In the genomic region with DNA sequence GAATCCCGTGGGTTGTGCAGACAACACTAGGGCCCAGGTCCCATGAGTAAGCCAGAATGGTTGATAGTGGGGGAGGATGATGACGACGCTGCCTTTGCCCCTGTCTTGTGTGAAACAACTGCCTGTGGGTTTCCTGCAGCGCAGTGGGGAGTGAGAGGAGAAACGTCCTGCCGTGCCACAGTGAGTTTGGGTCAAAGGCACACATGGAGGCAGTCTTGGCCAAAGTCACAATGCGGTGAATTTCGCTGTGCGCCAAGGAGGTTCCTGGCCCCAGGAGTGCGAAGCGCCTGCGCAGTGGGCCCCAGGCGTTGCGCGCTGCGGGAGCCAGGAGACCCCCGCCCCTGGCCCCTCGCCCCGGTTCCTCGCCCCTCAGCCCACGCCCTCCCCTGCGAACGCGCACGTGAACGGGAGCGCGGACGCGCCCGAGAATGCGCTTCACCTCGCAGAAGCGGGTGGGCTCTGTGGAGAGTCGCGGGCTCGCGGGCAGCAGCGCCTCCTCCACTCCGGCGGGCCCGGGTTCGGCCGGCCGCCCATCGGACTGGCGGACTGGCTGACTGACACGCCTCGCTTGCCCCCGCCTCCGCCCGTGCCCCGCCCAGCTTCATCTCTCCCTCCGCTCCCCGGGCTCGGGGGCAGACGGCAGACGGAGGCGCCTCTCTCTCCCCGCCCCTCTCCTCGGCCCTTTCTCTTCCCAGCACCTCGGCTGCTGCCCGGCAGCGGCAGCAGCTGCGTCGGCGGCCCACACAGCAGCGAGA, we compare ENCODE assay signal across 9 cellular contexts. TPM values are rescaled to one million over a fixed set of nuclear protein-coding genes. Genes with fewer than 3 reads are reported as not detected.
DNase-seq lines count a peak whose midpoint lies in the region; ATAC-seq, FAIRE-seq and TF ChIP-seq lines count a peak whose summit lies in the region.
"Had no signal": no experiment of that assay in that cellular context is flagged by ENCODE, and none has a peak within 500 bp of the region (broad histone marks: within the 10 kb centered on the region; RNA-seq: fewer than 3 reads in every experiment).

Gene NUDT10 (plus strand): TSS at position 635 of the 755 bp plus-strand sequence. CDS start 144 bp downstream, outside the sequence.

- intact Hi-C loops in activated CD4-positive, alpha-beta T cell treated with anti-CD3 and anti-CD28 coated beads for 36 hours (cut with DNase I, micrococcal nuclease): no loop called here

- POLR2A ChIA-PET in activated CD4-positive, alpha-beta T cell treated with anti-CD3 and anti-CD28 coated beads for 36 hours (lab: Charles Lee): no interaction called here
- POLR2A ChIA-PET in H1 (lab: Charles Lee; ENCODE audit: partially characterized antibody): interaction anchor here (1.0 to 1.9 kb wide), 2 partner anchors 64 to 90 kb away, joined by 3 to 6 read pairs; no protein-coding TSS in a partner anchor

- CTCF ChIA-PET in activated CD4-positive, alpha-beta T cell treated with anti-CD3 and anti-CD28 coated beads for 36 hours (lab: Charles Lee): interaction anchor here (1.4 kb wide), 1 partner anchor 89 kb away, joined by 4 read pairs; no protein-coding TSS in a partner anchor
- CTCF ChIA-PET in H1 (lab: Charles Lee; ENCODE audit: partially characterized antibody): no interaction called here

- no peak within 1 kb of the TSS; the same call in 1 of the 2 replicates for H3K27ac ChIP-seq in H1 (ENCODE audit: low read depth, low read length)
- H3K27ac ChIP-seq in mesodermal cell (ENCODE audit: low read depth, low read length, severe bottlenecking): no peak within 1 kb of the TSS
- H3K27ac ChIP-seq: BLaER1 treated with 17β-estradiol and CSF1 and Interleukin-3, amounts not matched to agents 10 nM and 100 nM had no signal

- TF ChIP-seq RAD21 in H1 (IDR thresholded peaks at IDR 0.05 in 1 of 2, conservative IDR thresholded peaks at IDR 0.05 in 1 of 2; ENCODE audit: low read depth in 2 of 2, low read length in 2 of 2): no peak

- H3K27me3 ChIP-seq in H1 (replicated peaks in 1 of 4; ENCODE audit: control insufficient read depth in 3 of 4, extremely low read depth in 1 of 4, insufficient read depth in 3 of 4, low read length in 3 of 4): no peaks in the 10 kb centered on the region; a peak in 1 of 7 replicates

- peak within 1 kb of the TSS; percentile 48 for H3K18ac ChIP-seq in H1 (ENCODE audit: extremely low read depth, low read length)

- TF ChIP-seq CTCF in H1 (IDR thresholded peaks at IDR 0.05; ENCODE audit: control extremely low read depth in 1 of 3, insufficient read depth in 1 of 3, low read depth in 1 of 3, low read length in 3 of 3): no peak

- H3K27ac Mint-ChIP-seq in activated CD4-positive, alpha-beta T cell treated with anti-CD3 and anti-CD28 coated beads for 36 hours: peak within 1 kb of the TSS; percentile 75

- H3K79me2 ChIP-seq in H1 (ENCODE audit: control insufficient read depth in 1 of 2, insufficient read depth in 2 of 2, low read length in 2 of 2): peaks cover 0 to 17% of the 10 kb centered on the region in 2 experiments; a peak in 2 of 4 replicates

- H3K4me2 ChIP-seq in H1 (ENCODE audit: insufficient read depth in 1 of 2, low read depth in 2 of 2, low read length in 2 of 2): peak within 1 kb of the TSS; percentile 78 to 85
- H3K4me2 ChIP-seq: BLaER1 treated with 17β-estradiol and CSF1 and Interleukin-3, amounts not matched to agents 10 nM and 100 nM had no signal

- no peak within 1 kb of the TSS for H3K23ac ChIP-seq in H1 (ENCODE audit: insufficient read length)

- H3K36me3 ChIP-seq in H1 (ENCODE audit: control insufficient read depth in 2 of 4, insufficient read depth in 4 of 4, low read length in 3 of 4): no peaks in the 10 kb centered on the region
- no peaks in the 10 kb centered on the region for H3K36me3 ChIP-seq in mesodermal cell (ENCODE audit: control insufficient read depth, insufficient read depth, low read length)
- H3K36me3 ChIP-seq: BLaER1 treated with 17β-estradiol and CSF1 and Interleukin-3, amounts not matched to agents 10 nM and 100 nM had no signal

- ATAC-seq in activated CD4-positive, alpha-beta T cell treated with anti-CD3 and anti-CD28 coated beads for 36 hours: peak; percentile 71
- no peak for ATAC-seq in HG02938 (IDR thresholded peaks at IDR 0.05; ENCODE audit: unreplicated experiment)

- H3K4me3 Mint-ChIP-seq in activated CD4-positive, alpha-beta T cell treated with anti-CD3 and anti-CD28 coated beads for 36 hours: peak within 1 kb of the TSS; percentile 78

- H3K9me3 ChIP-seq in H1 (ENCODE audit: insufficient read depth in 2 of 2, low read depth in 1 of 2, low read length in 1 of 2) (no peaks in the 10 kb centered on the region), mesodermal cell (ENCODE audit: control insufficient read depth, low read length) (no peaks in the 10 kb centered on the region)

- no peak within 1 kb of the TSS for H4K91ac ChIP-seq in H1 (replicated peaks; ENCODE audit: insufficient read length, low read length)

- H4K5ac ChIP-seq in H1 (ENCODE audit: insufficient read length, low read depth, low read length): peak within 1 kb of the TSS; percentile 78

- peaks cover 4% of the 10 kb centered on the region; the same call in 1 of the 2 replicates for H3K23me2 ChIP-seq in H1 (ENCODE audit: low read depth, low read length)

- peak; percentile 23 to 64; a peak in 2 of 3 replicates for TF ChIP-seq POLR2A in H1 (IDR thresholded peaks at IDR 0.05; ENCODE audit: control extremely low read depth in 1 of 2, low read depth in 2 of 2, low read length in 2 of 2)

- H2BK5ac ChIP-seq in H1 (ENCODE audit: low read depth, low read length): no peak within 1 kb of the TSS

- no peak within 1 kb of the TSS for H3K56ac ChIP-seq in H1 (replicated peaks; ENCODE audit: insufficient read length, low read depth, low read length)

- peak within 1 kb of the TSS; percentile 68; the same call in 1 of the 2 replicates for H4K8ac ChIP-seq in H1 (ENCODE audit: extremely low read depth, insufficient read depth, low read length)

- H3K27me3 Mint-ChIP-seq in activated CD4-positive, alpha-beta T cell treated with anti-CD3 and anti-CD28 coated beads for 36 hours: peaks cover 3% of the 10 kb centered on the region

- no peak within 1 kb of the TSS for H2BK12ac ChIP-seq in H1 (ENCODE audit: low read depth, low read length)

- H3K4me3 ChIP-seq in H1 (ENCODE audit: extremely low read depth in 1 of 4, insufficient read depth in 2 of 4, low read depth in 3 of 4, low read length in 4 of 4) (peak within 1 kb of the TSS; percentile 43 to 68 (median 54)), mesodermal cell (ENCODE audit: extremely low read depth, insufficient read depth, low read length, poor library complexity, severe bottlenecking) (peak within 1 kb of the TSS; percentile 45)
- H3K4me3 ChIP-seq: BLaER1 treated with 17β-estradiol and CSF1 and Interleukin-3, amounts not matched to agents 10 nM and 100 nM had no signal

- no peaks in the 10 kb centered on the region for H4K20me1 ChIP-seq in H1 (replicated peaks in 1 of 2; ENCODE audit: control insufficient read depth in 1 of 2, insufficient read depth in 2 of 2, low read length in 2 of 2)
- H4K20me1 ChIP-seq: BLaER1 treated with 17β-estradiol and CSF1 and Interleukin-3, amounts not matched to agents 10 nM and 100 nM had no signal

- TF ChIP-seq EP300 in H1 (IDR thresholded peaks at IDR 0.05; ENCODE audit: borderline replicate concordance in 1 of 2, low read depth in 2 of 2, low read length in 2 of 2): no peak

- H3K9me3 Mint-ChIP-seq in activated CD4-positive, alpha-beta T cell treated with anti-CD3 and anti-CD28 coated beads for 36 hours (ENCODE audit: low read depth): no peaks in the 10 kb centered on the region

- peak within 1 kb of the TSS; percentile 94 for H2AFZ ChIP-seq in H1 (ENCODE audit: low read length)

- H2BK20ac ChIP-seq in H1 (ENCODE audit: low read length): no peak within 1 kb of the TSS

- no peak within 1 kb of the TSS for H2BK15ac ChIP-seq in H1 (ENCODE audit: low read length)

- peak within 1 kb of the TSS; percentile 31 to 63 (median 51) for H3K9ac ChIP-seq in H1 (replicated peaks in 1 of 4; ENCODE audit: extremely low read depth in 1 of 4, low read depth in 3 of 4, low read length in 3 of 4)
- H3K9ac ChIP-seq: BLaER1 treated with 17β-estradiol and CSF1 and Interleukin-3, amounts not matched to agents 10 nM and 100 nM had no signal

- 4% methylated on average over 13 of the region's 68 CpGs; no CpG with 5 or more reads in 1 of the 2 experiments for whole genome bisulfite sequencing in H1 (ENCODE audit: extremely low coverage in 1 of 2, insufficient coverage in 1 of 2, insufficient read length in 1 of 2, insufficient replicate concordance in 2 of 2, low coverage in 1 of 2, low lambda C conversion rate in 2 of 2, missing lambda C conversion rate in 1 of 2), 2 experiments
- 0 to 8% methylated on average over 8 to 14 of the region's 68 CpGs for WGBS in mesodermal cell (ENCODE audit: insufficient coverage in 2 of 2), 2 experiments

- no peak within 1 kb of the TSS for H3K4ac ChIP-seq in H1 (replicated peaks; ENCODE audit: insufficient read length, low read depth, low read length)

- no peaks in the 10 kb centered on the region for H3K79me1 ChIP-seq in H1 (ENCODE audit: low read depth, low read length)

- no peaks in the 10 kb centered on the region for H3K36me3 Mint-ChIP-seq in activated CD4-positive, alpha-beta T cell treated with anti-CD3 and anti-CD28 coated beads for 36 hours (ENCODE audit: low read depth)

- H3K14ac ChIP-seq in H1 (ENCODE audit: insufficient read length): no peak within 1 kb of the TSS

- peaks cover 1% of the 10 kb centered on the region for H3K4me1 Mint-ChIP-seq in activated CD4-positive, alpha-beta T cell treated with anti-CD3 and anti-CD28 coated beads for 36 hours

- peaks cover 0 to 2% (median 0%) of the 10 kb centered on the region in 4 experiments; a peak in 2 of 7 replicates for H3K4me1 ChIP-seq in H1 (replicated peaks in 1 of 4; ENCODE audit: control insufficient read depth in 3 of 4, insufficient read depth in 4 of 4, low read length in 3 of 4)
- peaks cover 4% of the 10 kb centered on the region for H3K4me1 ChIP-seq in mesodermal cell (ENCODE audit: control insufficient read depth, insufficient read depth, low read length, poor library complexity, severe bottlenecking)
- H3K4me1 ChIP-seq: BLaER1 treated with 17β-estradiol and CSF1 and Interleukin-3, amounts not matched to agents 10 nM and 100 nM had no signal

- H2AK5ac ChIP-seq in H1 (ENCODE audit: low read depth, low read length): no peak within 1 kb of the TSS

- DNase-seq in NCI-H2081 (lab: John Stamatoyannopoulos, UW): peak; percentile 25 to 36
- DNase-seq in NCI-H2081 treated with DMSO at 0.1 percent for 48 hours (lab: John Stamatoyannopoulos, UW): no peak
- DNase-seq in activated CD4-positive, alpha-beta T cell treated with anti-CD3 and anti-CD28 coated beads for 36 hours: peak; percentile 63
- DNase-seq in H1 (ENCODE audit: low read depth in 1 of 2, low spot score in 2 of 2): peak; percentile 29 to 80
- DNase-seq in stimulated activated naive CD4-positive, alpha-beta T cell treated with Interleukin-2 at 50 U/mL for 16 hours (lab: John Stamatoyannopoulos, UW): peak; percentile 19
- no peak for DNase-seq in HPDE6-E6E7 (ENCODE audit: extremely low spot score)

- H2BK120ac ChIP-seq in H1 (replicated peaks; ENCODE audit: low read depth, low read length): no peak within 1 kb of the TSS

- FAIRE-seq in H1 (lab: Jason Lieb, UNC): no peak

RNA-seq across cellular contexts. Expression of gene NUDT10, which starts in this region (rescaled TPM):
- 1 to 10 TPM; 1.6 to 1.8 TPM for total RNA-seq in activated CD4-positive, alpha-beta T cell treated with anti-CD3 and anti-CD28 coated beads for 36 hours
- 20.6 and 23.8 TPM in 2 replicates for total RNA-seq in H1 (2021; fragmentation: NEBNext Ultra II Directional; extraction: Animal tissue kit (Norgen Biotek cat#: 25700))
- polyA plus RNA-seq in H1 (2011; rRNA removed): 14.4 and 18.2 TPM in 2 replicates
- 22.6 TPM for polyA plus RNA-seq in H1 (2011; cell fraction: cytosol; rRNA removed)
- 6.5 TPM for polyA plus RNA-seq in H1 (2011; cell fraction: nucleus; rRNA removed)
- 15.9 to 18.0 TPM (median 16.4 TPM) in 4 replicates for polyA plus RNA-seq in H1 (2012, experiment 1 of 2)
- polyA plus RNA-seq in H1 (2012, experiment 2 of 2): 5.5 TPM
- polyA plus RNA-seq in H1 (2013, experiment 1 of 2): 14.5 TPM
- 15.4 TPM for polyA plus RNA-seq in H1 (2013, experiment 2 of 2)
- 12.6 and 15.7 TPM in 2 replicates for polyA minus RNA-seq in H1 (2011; rRNA and poly(A)+ RNA removed)
- 9.8 TPM for polyA minus RNA-seq in H1 (2011; cell fraction: cytosol; rRNA and poly(A)+ RNA removed)
- 8.6 TPM for polyA minus RNA-seq in H1 (2011; cell fraction: nucleus; rRNA and poly(A)+ RNA removed)
- polyA plus RNA-seq in mesodermal cell (2013, experiment 1 of 2): 11.4 TPM
- 11.9 TPM for polyA plus RNA-seq in mesodermal cell (2013, experiment 2 of 2)

Comparison
In these comparisons a context has a peak if more than half of its experiments do, and no peak if none do; other contexts are left out.
1. DNase-seq: peak in NCI-H2081 (2 of 2), activated CD4-positive, alpha-beta T cell treated with anti-CD3 and anti-CD28 coated beads for 36 hours (single experiment), H1 (2 of 2) and stimulated activated naive CD4-positive, alpha-beta T cell treated with Interleukin-2 at 50 U/mL for 16 hours (single experiment); none in NCI-H2081 treated with DMSO at 0.1 percent for 48 hours (single experiment) and HPDE6-E6E7 (single experiment).